ENCODE assay signal across 1 cellular context in genomic region chr2:96865654-96866053, GRCh38.
TF ChIP-seq lines count a peak whose summit lies in the region.

No MANE protein-coding gene starts in this region.

TF ChIP-seq in H1, 55 proteins besides CTCF, POLR2A, EP300 and RAD21:
- TF ChIP-seq CTBP2 (IDR thresholded peaks at IDR 0.05; ENCODE audit: borderline replicate concordance, insufficient read depth, insufficient read length, low read length): no peak
- TF ChIP-seq CBX8 (IDR thresholded peaks at IDR 0.05; ENCODE audit: borderline replicate concordance, low read depth, low read length): no peak
- no peak for TF ChIP-seq JUN (IDR thresholded peaks at IDR 0.05; ENCODE audit: low read depth, low read length)
- TF ChIP-seq ATF2 (IDR thresholded peaks at IDR 0.05; ENCODE audit: low read length): no peak
- TF ChIP-seq MAX (IDR thresholded peaks at IDR 0.05): no peak
- TF ChIP-seq CBX5 (IDR thresholded peaks at IDR 0.05; ENCODE audit: low read depth, low read length): no peak
- TF ChIP-seq KDM4A (IDR thresholded peaks at IDR 0.05; ENCODE audit: low read depth, low read length, severe bottlenecking): no peak
- no peak for TF ChIP-seq CEBPB (IDR thresholded peaks at IDR 0.05; ENCODE audit: low read depth, low read length)
- TF ChIP-seq RBBP5 (IDR thresholded peaks at IDR 0.05; ENCODE audit: borderline replicate concordance, low read depth, low read length): no peak
- no peak for TF ChIP-seq TCF12 (IDR thresholded peaks at IDR 0.05; ENCODE audit: low read depth, low read length)
- TF ChIP-seq HDAC2 (IDR thresholded peaks at IDR 0.05; ENCODE audit: borderline replicate concordance in 1 of 2, low read depth in 2 of 2, low read length in 2 of 2): no peak
- no peak for TF ChIP-seq CREB1 (IDR thresholded peaks at IDR 0.05)
- TF ChIP-seq KDM1A (IDR thresholded peaks at IDR 0.05; ENCODE audit: borderline replicate concordance, low read length): no peak
- no peak for TF ChIP-seq RFX5 (IDR thresholded peaks at IDR 0.05; ENCODE audit: borderline replicate concordance, low read depth, low read length)
- TF ChIP-seq TAF7 (optimal IDR thresholded peaks at IDR 0.05; ENCODE audit: borderline replicate concordance, low read depth, low read length): no peak
- TF ChIP-seq NRF1 (IDR thresholded peaks at IDR 0.05; ENCODE audit: low read depth, low read length): no peak
- no peak for TF ChIP-seq PHF8 (conservative IDR thresholded peaks at IDR 0.05; ENCODE audit: low read depth, low read length)
